8 cellular contexts compared by ENCODE assay signal in genomic region chr10:22316286-22317120, GRCh38. TPM values are rescaled to one million over a fixed set of nuclear protein-coding genes. Genes with fewer than 3 reads are reported as not detected.
A peak's percentile ranks its signal among the peaks of the same experiment; 100 is the strongest.
DNase-seq lines count a peak whose midpoint lies in the region; ATAC-seq and TF ChIP-seq lines count a peak whose summit lies in the region.

TSS of gene COMMD3 (plus strand) at chr10:22316388. CDS start at chr10:22316418, 30 bp downstream.

- no peaks in the 10 kb centered on the region for H3K9me3 ChIP-seq in colonic mucosa

- H3K4me3 ChIP-seq in AG09309 (ENCODE audit: control insufficient read depth, low read depth, low read length) (peak within 1 kb of the TSS; percentile 80), colonic mucosa (peak within 1 kb of the TSS; percentile 73)

- H3K27me3 ChIP-seq in colonic mucosa, result no peaks in the 10 kb centered on the region

- TF ChIP-seq CTCF in AG09309 (IDR thresholded peaks at IDR 0.05; ENCODE audit: control insufficient read depth, insufficient read depth, low read depth, low read length, missing control alignments) (no peak), colonic mucosa (IDR thresholded peaks at IDR 0.05) (no peak)

- peak within 1 kb of the TSS; percentile 80 to 97 for H3K9ac ChIP-seq in colonic mucosa (ENCODE audit: low read depth in 2 of 2, low read length in 2 of 2)

- peak; percentile 39 for ATAC-seq in GM18858 (IDR thresholded peaks at IDR 0.05; ENCODE audit: unreplicated experiment)
- ATAC-seq in HG03060 (IDR thresholded peaks at IDR 0.05; ENCODE audit: low read depth, unreplicated experiment), result peak; percentile 31

- peak within 1 kb of the TSS; percentile 90 for H3K27ac ChIP-seq in colonic mucosa

- intact Hi-C loops in colonic mucosa (cut with DNase I), result loop anchor here (2.0 kb wide), 1 partner anchor 88 kb away; no protein-coding TSS in a partner anchor

- DNase-seq in AG09309 (ENCODE audit: low read depth) (no peak), NCI-H345 treated with DMSO at 0.1 percent for 48 hours (lab: John Stamatoyannopoulos, UW; ENCODE audit: unreplicated experiment) (peak; percentile 23), colonic mucosa (peak; percentile 88), kidney tubule cell (ENCODE audit: low spot score) (peak; percentile 85)
- DNase-seq in activated CD4-positive, alpha-beta T cell treated with anti-CD3 and anti-CD28 coated beads for 1 hour, result peak; percentile 69
- peak; percentile 74 for DNase-seq in stimulated activated CD4-positive, alpha-beta T cell treated with anti-CD3 and anti-CD28 coated beads, Interleukin-1b, Interleukin-23, amount 100 ng/mL, for 48 hours

- no peaks in the 10 kb centered on the region for H3K4me1 ChIP-seq in colonic mucosa

- no peaks in the 10 kb centered on the region for H3K36me3 ChIP-seq in colonic mucosa

RNA-seq across cellular contexts. Expression of gene COMMD3, which starts in this region (rescaled TPM):
- 10 to 100 TPM; 41.3 to 45.7 TPM for total RNA-seq in colonic mucosa
